ENCODE assay signal across 4 cellular contexts in the genomic region with DNA sequence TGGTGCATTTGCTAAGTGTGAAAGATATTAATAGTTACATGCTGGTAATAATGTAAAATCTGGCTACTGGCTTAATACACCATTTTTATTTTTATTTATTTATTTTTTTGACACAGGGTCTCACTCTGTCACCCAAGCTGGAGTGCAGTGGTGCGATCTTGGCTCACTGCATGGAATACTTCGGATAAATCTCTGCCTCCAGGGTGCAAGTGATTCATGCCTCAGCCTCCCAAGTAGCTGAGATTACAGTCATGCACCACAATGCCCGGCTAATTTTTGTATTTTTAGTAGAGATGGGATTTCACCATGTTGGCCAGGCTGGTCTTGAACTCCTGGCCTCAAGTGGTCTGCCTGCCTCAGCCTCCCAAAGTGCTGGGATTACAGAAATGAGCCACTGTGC. TPM values are rescaled to one million over a fixed set of nuclear protein-coding genes. Genes with fewer than 3 reads are reported as not detected.
"Had no signal": no experiment of that assay in that cellular context is flagged by ENCODE, and none has a peak within 500 bp of the region (broad histone marks: within the 10 kb centered on the region; RNA-seq: fewer than 3 reads in every experiment).

No MANE protein-coding gene starts in this region.

RNA-seq across cellular contexts. Expression of gene TIMD4, which starts 4.4 kb away (rescaled TPM):
- total RNA-seq: temporal lobe, tibial nerve, upper lobe of right lung, vagina had no signal
